ENCODE assay signal across 1 cellular context in genomic region chr14:32202941-32203882, GRCh38.
TF ChIP-seq lines count a peak whose summit lies in the region.

Gene RNU6-8, minus strand, starts transcription at chr14:32203269.

TF ChIP-seq in K562, 482 proteins besides CTCF, POLR2A, EP300 and RAD21 (continued from another document and continues in another):
- TF ChIP-seq PRDM10 (IDR thresholded peaks at IDR 0.05; ENCODE audit: partially characterized antibody): no peak
- no peak for TF ChIP-seq MLLT1 (IDR thresholded peaks at IDR 0.05)
- no peak for TF ChIP-seq ESRRB (CRISPR knock-in tag; IDR thresholded peaks at IDR 0.05; ENCODE audit: borderline replicate concordance)
- TF ChIP-seq MECOM (CRISPR knock-in tag; IDR thresholded peaks at IDR 0.05): no peak
- TF ChIP-seq TBL1XR1 (IDR thresholded peaks at IDR 0.05; ENCODE audit: low read length in 2 of 2): no peak; a peak in 1 of 4 replicates
- no peak for TF ChIP-seq FOXP4 (CRISPR knock-in tag; IDR thresholded peaks at IDR 0.05; ENCODE audit: borderline replicate concordance)
- no peak for TF ChIP-seq TRIM25 (IDR thresholded peaks at IDR 0.05; ENCODE audit: borderline replicate concordance)
- no peak for TF ChIP-seq NCOA1 (IDR thresholded peaks at IDR 0.05; ENCODE audit: low read depth)
- no peak for TF ChIP-seq BCLAF1 (IDR thresholded peaks at IDR 0.05; ENCODE audit: borderline replicate concordance in 1 of 2, control insufficient read depth in 1 of 2, low read depth in 2 of 2, low read length in 1 of 2)
- no peak for TF ChIP-seq CLOCK (CRISPR knock-in tag; IDR thresholded peaks at IDR 0.05; ENCODE audit: borderline replicate concordance)
- no peak for TF ChIP-seq ETS1 (conservative IDR thresholded peaks at IDR 0.05; ENCODE audit: control insufficient read depth, low read depth, low read length)
- no peak for TF ChIP-seq ZNF121 (CRISPR knock-in tag; conservative IDR thresholded peaks at IDR 0.05)
- no peak for TF ChIP-seq PPARD (CRISPR knock-in tag; IDR thresholded peaks at IDR 0.05)
- no peak for TF ChIP-seq ZFP30 (CRISPR knock-in tag; IDR thresholded peaks at IDR 0.05; ENCODE audit: borderline replicate concordance)
- TF ChIP-seq ZNF609 (CRISPR knock-in tag; IDR thresholded peaks at IDR 0.05; ENCODE audit: borderline replicate concordance): no peak
- TF ChIP-seq FOXM1 (IDR thresholded peaks at IDR 0.05; ENCODE audit: low read depth): no peak
- TF ChIP-seq FOXM1 (CRISPR knock-in tag; IDR thresholded peaks at IDR 0.05; ENCODE audit: low read depth): no peak
- TF ChIP-seq ZFP91 (CRISPR knock-in tag; IDR thresholded peaks at IDR 0.05): no peak
- no peak for TF ChIP-seq ELK1 (CRISPR knock-in tag; IDR thresholded peaks at IDR 0.05)
- no peak for TF ChIP-seq POLR2AphosphoS5 (IDR thresholded peaks at IDR 0.05; ENCODE audit: control insufficient read depth, insufficient read depth, low read depth, low read length)
- no peak for TF ChIP-seq RBM34 (IDR thresholded peaks at IDR 0.05; ENCODE audit: borderline replicate concordance, insufficient read depth, low read length)
- TF ChIP-seq GTF2A2 (tag; IDR thresholded peaks at IDR 0.05): no peak
